In genomic region chr18:48946329-48946835, GRCh38 we compare ENCODE assay signal across 1 cellular context.
TF ChIP-seq lines count a peak whose summit lies in the region.

No MANE protein-coding gene starts in this region.

TF ChIP-seq in HEK293, 187 proteins besides CTCF, POLR2A, EP300 and RAD21 (continued from another document and continues in another):
- TF ChIP-seq ZNF398 (tag by site-specific recombination; IDR thresholded peaks at IDR 0.05) (peak; percentile 50; the same call in 1 of the 2 replicates), ZNF169 (tag by site-specific recombination; IDR thresholded peaks at IDR 0.05) (no peak), ZNF423 (tag by site-specific recombination; IDR thresholded peaks at IDR 0.05) (no peak), ZBTB7A (tag by site-specific recombination; IDR thresholded peaks at IDR 0.05; ENCODE audit: low read depth) (no peak), ZNF112 (tag by site-specific recombination; IDR thresholded peaks at IDR 0.05) (no peak), ZNF292 (tag by site-specific recombination; IDR thresholded peaks at IDR 0.05; ENCODE audit: borderline replicate concordance, low read depth) (no peak), OSR2 (tag by site-specific recombination; IDR thresholded peaks at IDR 0.05) (peak; percentile 100), SALL2 (tag by site-specific recombination; IDR thresholded peaks at IDR 0.05; ENCODE audit: borderline replicate concordance) (no peak), ZNF266 (tag by site-specific recombination; IDR thresholded peaks at IDR 0.05; ENCODE audit: low read depth) (no peak), ZSCAN23 (tag by site-specific recombination; IDR thresholded peaks at IDR 0.05) (peak; percentile 76; the same call in 1 of the 2 replicates), KLF16 (tag by site-specific recombination; IDR thresholded peaks at IDR 0.05) (peak; percentile 97), ZBTB49 (tag by site-specific recombination; IDR thresholded peaks at IDR 0.05; ENCODE audit: low read depth) (no peak), HIC1 (tag by site-specific recombination; IDR thresholded peaks at IDR 0.05) (0 out of 2 replicates have a peak, but pooled peaks have one; percentile 30), SETDB1 (IDR thresholded peaks at IDR 0.05; ENCODE audit: insufficient read length, low read length) (no peak), PATZ1 (tag by site-specific recombination; IDR thresholded peaks at IDR 0.05) (peak; percentile 77; the same call in 1 of the 2 replicates), ZNF391 (tag by site-specific recombination; IDR thresholded peaks at IDR 0.05; ENCODE audit: borderline replicate concordance, low read depth) (no peak; the same call in 1 of the 2 replicates), ZNF214 (tag by site-specific recombination; IDR thresholded peaks at IDR 0.05; ENCODE audit: borderline replicate concordance) (no peak), ZNF19 (tag by site-specific recombination; IDR thresholded peaks at IDR 0.05; ENCODE audit: low read depth) (no peak), ZNF148 (tag by site-specific recombination; IDR thresholded peaks at IDR 0.05; ENCODE audit: borderline replicate concordance) (no peak), ZNF248 (tag by site-specific recombination; IDR thresholded peaks at IDR 0.05) (no peak), SP3 (tag by site-specific recombination; IDR thresholded peaks at IDR 0.05) (no peak), ZSCAN16 (tag by site-specific recombination; IDR thresholded peaks at IDR 0.05) (no peak), ZNF660 (tag by site-specific recombination; IDR thresholded peaks at IDR 0.05) (peak; percentile 62; the same call in 1 of the 2 replicates), ZNF239 (tag by site-specific recombination; IDR thresholded peaks at IDR 0.05) (no peak), ZNF449 (tag by site-specific recombination; IDR thresholded peaks at IDR 0.05) (no peak; the same call in 1 of the 2 replicates), ZBTB21 (tag by site-specific recombination; IDR thresholded peaks at IDR 0.05) (no peak), PRDM10 (tag by site-specific recombination; IDR thresholded peaks at IDR 0.05) (peak; percentile 100), ZNF18 (tag by site-specific recombination; IDR thresholded peaks at IDR 0.05) (no peak), ZNF138 (tag by site-specific recombination; IDR thresholded peaks at IDR 0.05; ENCODE audit: borderline replicate concordance) (no peak), ZXDB (tag by site-specific recombination; IDR thresholded peaks at IDR 0.05) (peak; percentile 81), GFI1B (tag by site-specific recombination; IDR thresholded peaks at IDR 0.05) (peak; percentile 93), ZNF280C (tag by site-specific recombination; IDR thresholded peaks at IDR 0.05) (no peak), ZNF311 (tag by site-specific recombination; IDR thresholded peaks at IDR 0.05; ENCODE audit: borderline replicate concordance) (no peak), ZNF26 (tag by site-specific recombination; IDR thresholded peaks at IDR 0.05) (no peak)
